In the genomic region with DNA sequence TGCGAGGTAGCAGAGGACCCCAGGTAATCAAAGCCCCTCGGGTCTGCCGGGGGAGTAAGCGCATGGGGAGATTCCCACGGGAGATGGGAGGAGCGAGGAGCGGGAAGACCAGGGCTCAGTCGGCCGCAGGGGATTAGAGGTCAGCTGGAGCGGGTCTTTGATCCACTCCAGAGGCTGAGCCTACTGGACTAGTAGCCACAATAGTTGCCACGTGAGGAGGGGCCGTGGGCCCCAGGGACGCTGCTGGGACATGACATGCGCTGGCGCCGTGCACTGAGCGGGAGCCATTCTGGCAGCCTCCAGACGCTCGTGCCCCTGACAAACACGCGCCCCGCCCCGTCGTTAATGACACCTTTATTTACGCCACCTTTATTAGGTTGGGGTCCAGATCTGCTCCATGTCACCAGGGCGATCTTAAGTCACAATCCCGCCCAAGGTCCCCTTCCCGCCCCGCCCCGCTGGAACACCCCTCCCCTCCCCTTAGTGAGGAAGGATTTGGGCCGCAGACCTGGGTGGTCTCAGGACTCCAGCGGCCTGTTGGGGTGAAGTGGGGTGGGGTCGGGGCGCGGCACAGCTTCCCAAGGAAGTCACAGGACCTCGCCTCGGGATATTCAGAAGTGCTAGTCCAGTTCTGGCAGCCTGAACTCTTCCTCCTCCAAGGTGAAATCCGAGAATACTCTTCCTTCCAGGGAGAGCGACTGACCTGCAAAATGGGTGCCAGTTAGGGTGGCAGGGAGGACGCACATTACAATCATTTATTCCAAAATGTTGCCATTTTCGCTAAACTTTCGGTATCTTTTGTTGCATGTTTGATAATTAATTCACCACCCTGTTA, we compare ENCODE assay signal across 10 cellular contexts. TPM values are rescaled to one million over a fixed set of nuclear protein-coding genes. Genes with fewer than 3 reads are reported as not detected.
DNase-seq lines count a peak whose midpoint lies in the region; ATAC-seq and TF ChIP-seq lines count a peak whose summit lies in the region.
"Had no signal": no experiment of that assay in that cellular context is flagged by ENCODE, and none has a peak within 500 bp of the region (broad histone marks: within the 10 kb centered on the region; RNA-seq: fewer than 3 reads in every experiment).

No MANE protein-coding gene starts in this region.

- ATAC-seq in psoas muscle (peak; percentile 71 to 88 (median 76)), HG03045 (IDR thresholded peaks at IDR 0.05; ENCODE audit: unreplicated experiment) (no peak), GM18511 (IDR thresholded peaks at IDR 0.05; ENCODE audit: unreplicated experiment) (no peak)

- H3K4me3 ChIP-seq in Caco-2 (ENCODE audit: low read depth, low read length) (peak overlapping the region; percentile 19), psoas muscle (peak overlapping the region; percentile 67)

- BruUV-seq in Caco-2 (replicated peaks; lab: Mats Ljungman, UMichigan) = no TSS peak

- H3K36me3 ChIP-seq in Caco-2 (ENCODE audit: control insufficient read depth, insufficient read depth, low read length) (no peaks in the 10 kb centered on the region), psoas muscle (ENCODE audit: insufficient read depth in 1 of 2, low read depth in 1 of 2) (no peaks in the 10 kb centered on the region)

- H3K4me1 Mint-ChIP-seq in Caco-2 (ENCODE audit: low read depth, unreplicated experiment) = peaks cover 5% of the 10 kb centered on the region
- H3K4me1 Mint-ChIP-seq in activated CD4-positive, alpha-beta memory T cell treated with anti-CD3 and anti-CD28 coated beads for 36 hours (ENCODE audit: low read depth) = peaks cover 28% of the 10 kb centered on the region
- H3K4me1 Mint-ChIP-seq in glutamatergic neuron (ENCODE audit: low read depth, unreplicated experiment) = peaks cover 4% of the 10 kb centered on the region

- peak overlapping the region; percentile 58 for H3K27ac ChIP-seq in psoas muscle

- H3K36me3 Mint-ChIP-seq in Caco-2 (ENCODE audit: insufficient read depth, unreplicated experiment) = no peaks in the 10 kb centered on the region
- H3K36me3 Mint-ChIP-seq in activated CD4-positive, alpha-beta memory T cell treated with anti-CD3 and anti-CD28 coated beads for 36 hours = no peaks in the 10 kb centered on the region
- peaks cover 10% of the 10 kb centered on the region for H3K36me3 Mint-ChIP-seq in glutamatergic neuron (ENCODE audit: unreplicated experiment)

- H3K4me3 Mint-ChIP-seq in Caco-2 (ENCODE audit: unreplicated experiment) (peak overlapping the region; percentile 53), glutamatergic neuron (ENCODE audit: unreplicated experiment) (peak overlapping the region; percentile 88)
- H3K4me3 Mint-ChIP-seq in activated CD4-positive, alpha-beta memory T cell treated with anti-CD3 and anti-CD28 coated beads for 36 hours = peak overlapping the region; percentile 68

- no peaks in the 10 kb centered on the region for H3K27me3 Mint-ChIP-seq in Caco-2 (ENCODE audit: insufficient read depth, unreplicated experiment)
- peaks cover 7% of the 10 kb centered on the region for H3K27me3 Mint-ChIP-seq in activated CD4-positive, alpha-beta memory T cell treated with anti-CD3 and anti-CD28 coated beads for 36 hours
- peaks cover 4% of the 10 kb centered on the region for H3K27me3 Mint-ChIP-seq in glutamatergic neuron (ENCODE audit: unreplicated experiment)

- H3K4me1 ChIP-seq in Caco-2 (0 out of 2 replicates have a peak, but pooled peaks cover 6% of the 10 kb centered on the region), psoas muscle (no peaks in the 10 kb centered on the region)

- no peak overlapping the region for H3K27ac Mint-ChIP-seq in Caco-2 (ENCODE audit: unreplicated experiment)
- peak overlapping the region; percentile 55 for H3K27ac Mint-ChIP-seq in activated CD4-positive, alpha-beta memory T cell treated with anti-CD3 and anti-CD28 coated beads for 36 hours
- no peak overlapping the region for H3K27ac Mint-ChIP-seq in glutamatergic neuron (ENCODE audit: unreplicated experiment)

- TF ChIP-seq CTCF in Caco-2 (IDR thresholded peaks at IDR 0.05; ENCODE audit: insufficient read depth in 1 of 2, low read depth in 1 of 2, low read length in 1 of 2, severe bottlenecking in 1 of 2, unreplicated experiment in 1 of 2) = no peak
- no peak for TF ChIP-seq CTCF in glutamatergic neuron (IDR thresholded peaks at IDR 0.05; ENCODE audit: partially characterized antibody, unreplicated experiment)
- no peak for TF ChIP-seq CTCF in psoas muscle (IDR thresholded peaks at IDR 0.05)

- intact Hi-C loops in Caco-2 (cut with micrococcal nuclease; ENCODE audit: unreplicated experiment) = no loop called here
- intact Hi-C loops in activated CD4-positive, alpha-beta memory T cell treated with anti-CD3 and anti-CD28 coated beads for 36 hours (cut with micrococcal nuclease) = no loop called here
- intact Hi-C loops in psoas muscle (cut with DNase I) = loop anchor here in 1 of 2 donors (5.0 kb wide), 1 partner anchor 45 kb away; no protein-coding TSS in a partner anchor

- POLR2A ChIA-PET in Caco-2 (lab: Charles Lee) = no interaction called here
- POLR2A ChIA-PET in activated CD4-positive, alpha-beta memory T cell treated with anti-CD3 and anti-CD28 coated beads for 36 hours (lab: Charles Lee) = no interaction called here

- CTCF ChIA-PET in Caco-2 (lab: Charles Lee) = no interaction called here
- CTCF ChIA-PET in activated CD4-positive, alpha-beta memory T cell treated with anti-CD3 and anti-CD28 coated beads for 36 hours (lab: Charles Lee) = interaction anchor here (0.8 to 5.3 kb wide), 5 partner anchors 16 to 49 kb away, joined by 3 to 33 read pairs (median 14); a partner anchor contains a TSS

- DNase-seq in Caco-2 (no peak), glutamatergic neuron (peak; percentile 42), psoas muscle (peak; percentile 33 to 72), NOMO-1 (lab: John Stamatoyannopoulos, UW; ENCODE audit: unreplicated experiment in 2 of 2) (no peak), NCI-H1048 (lab: John Stamatoyannopoulos, UW) (no peak)
- no peak for DNase-seq in activated CD4-positive, alpha-beta memory T cell treated with anti-CD3 and anti-CD28 coated beads for 36 hours
- DNase-seq: NCI-H2029 treated with DMSO at 0.1 percent for 48 hours had no signal

- H3K9me3 Mint-ChIP-seq in Caco-2 (ENCODE audit: unreplicated experiment) (no peaks in the 10 kb centered on the region), glutamatergic neuron (ENCODE audit: unreplicated experiment) (peaks cover 5% of the 10 kb centered on the region)
- H3K9me3 Mint-ChIP-seq in activated CD4-positive, alpha-beta memory T cell treated with anti-CD3 and anti-CD28 coated beads for 36 hours = no peaks in the 10 kb centered on the region

- 1 to 3% (median 2%) methylated on average over 41 to 42 of the region's 42 CpGs for WGBS in psoas muscle, 3 donors

- no peaks in the 10 kb centered on the region for H3K9me3 ChIP-seq in Caco-2
- no peaks in the 10 kb centered on the region for H3K9me3 ChIP-seq in psoas muscle

- H3K27me3 ChIP-seq in Caco-2 (replicated peaks; ENCODE audit: control insufficient read depth, insufficient read depth, low read length) (no peaks in the 10 kb centered on the region), psoas muscle (ENCODE audit: insufficient read depth in 3 of 3, low read length in 2 of 3) (peaks cover 0 to 11% (median 3%) of the 10 kb centered on the region in 3 donors)

RNA-seq across cellular contexts. Expression of a gene that starts 15.0 kb away (rescaled TPM):
- total RNA-seq in Caco-2 (2022) (not detected in 2 replicates), glutamatergic neuron (ENCODE audit: unreplicated experiment) (not detected), psoas muscle (not detected)
- under 1 TPM in 1 of 2 experiments, not detected in 1; 0.90 TPM for total RNA-seq in activated CD4-positive, alpha-beta memory T cell treated with anti-CD3 and anti-CD28 coated beads for 36 hours
- not detected for polyA plus RNA-seq in psoas muscle
- total RNA-seq: fibroblast of villous mesenchyme had no signal

RNA-seq across cellular contexts. Expression of a gene that starts 20.0 kb away (rescaled TPM):
- 5.2 and 5.6 TPM in 2 replicates for total RNA-seq in Caco-2 (2022)
- total RNA-seq in activated CD4-positive, alpha-beta memory T cell treated with anti-CD3 and anti-CD28 coated beads for 36 hours = 1 to 10 TPM; 1.8 to 2.0 TPM
- 51.6 TPM for total RNA-seq in glutamatergic neuron (ENCODE audit: unreplicated experiment)
- 1 to 10 TPM in 1 of 4 donors, under 1 TPM in 3; 0.42 to 1.6 (median 0.62) TPM for total RNA-seq in psoas muscle
- under 1 TPM; 0.19 to 0.38 (median 0.21) TPM for polyA plus RNA-seq in psoas muscle

RNA-seq across cellular contexts. Expression of a gene that starts 26.4 kb away (rescaled TPM):
- total RNA-seq in Caco-2 (2022) = not detected in 2 replicates
- not detected for total RNA-seq in activated CD4-positive, alpha-beta memory T cell treated with anti-CD3 and anti-CD28 coated beads for 36 hours
- not detected for total RNA-seq in glutamatergic neuron (ENCODE audit: unreplicated experiment)
- not detected for total RNA-seq in psoas muscle
- not detected for polyA plus RNA-seq in psoas muscle
- total RNA-seq: fibroblast of villous mesenchyme had no signal

Comparison
In these comparisons a context has a peak if more than half of its experiments do, and no peak if none do; other contexts are left out.
1. DNase-seq: peak in glutamatergic neuron (single experiment) and psoas muscle (2 of 2); none in Caco-2 (0 of 2), activated CD4-positive, alpha-beta memory T cell treated with anti-CD3 and anti-CD28 coated beads for 36 hours (single experiment), NOMO-1 (0 of 2) and NCI-H1048 (single experiment).
2. ATAC-seq: peak in psoas muscle (4 of 4); none in HG03045 (single experiment) and GM18511 (single experiment).
3. Peak in every context shown above with its lines, with median percentiles within 50 percentile points of each other: H3K4me3 Mint-ChIP-seq.